8 cellular contexts compared by ENCODE assay signal in the genomic region with DNA sequence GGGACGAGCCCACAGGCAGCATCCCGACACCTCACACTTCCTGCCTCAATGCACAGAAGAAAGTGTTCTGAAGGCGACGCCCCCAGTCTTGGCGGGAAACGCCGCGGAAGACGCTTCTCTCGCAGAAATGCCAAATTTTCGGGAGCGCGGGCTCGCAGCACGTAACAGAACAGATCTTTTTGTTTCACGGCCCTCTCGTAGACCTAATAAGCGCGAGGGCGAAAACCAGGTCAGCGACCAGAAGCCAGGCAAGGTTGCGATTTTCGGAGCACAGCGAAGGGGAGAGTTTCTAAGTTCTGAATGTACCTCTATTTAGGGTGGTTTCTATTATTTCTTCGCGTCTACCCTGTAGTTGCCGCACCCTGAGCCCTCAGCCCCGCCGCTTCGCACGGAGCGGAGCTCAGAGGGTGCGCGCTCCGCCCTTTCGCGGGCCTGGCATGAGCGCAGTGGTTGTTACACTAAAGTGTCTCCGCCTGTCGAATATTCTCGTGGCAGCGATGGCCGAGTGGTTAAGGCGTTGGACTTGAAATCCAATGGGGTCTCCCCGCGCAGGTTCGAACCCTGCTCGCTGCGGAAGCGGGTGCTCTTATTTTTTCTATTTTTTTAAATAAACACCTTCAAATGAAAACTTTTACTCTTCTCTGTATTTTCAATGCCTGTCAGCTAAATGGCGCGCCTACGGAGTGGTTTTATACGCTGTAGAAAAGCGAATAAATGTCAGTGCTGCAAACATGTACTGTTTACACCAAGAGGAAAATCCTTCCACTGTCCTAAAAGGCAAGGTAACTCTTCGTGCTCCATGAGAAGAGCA.
DNase-seq lines count a peak whose midpoint lies in the region; ATAC-seq and TF ChIP-seq lines count a peak whose summit lies in the region.

No MANE protein-coding gene starts in this region.

- TF ChIP-seq POLR2A in lower leg skin (IDR thresholded peaks at IDR 0.05): no peak

- H3K27ac Mint-ChIP-seq in activated CD4-positive, alpha-beta memory T cell treated with anti-CD3 and anti-CD28 coated beads, Interleukin-2, amount 10 ng/mL, durations not matched to agents 7 days and 5 days: peak overlapping the region; percentile 88

- H3K27me3 Mint-ChIP-seq in activated CD4-positive, alpha-beta memory T cell treated with anti-CD3 and anti-CD28 coated beads, Interleukin-2, amount 10 ng/mL, durations not matched to agents 7 days and 5 days: peaks cover 2% of the 10 kb centered on the region

- H3K4me1 Mint-ChIP-seq in activated CD4-positive, alpha-beta memory T cell treated with anti-CD3 and anti-CD28 coated beads, Interleukin-2, amount 10 ng/mL, durations not matched to agents 7 days and 5 days: peaks cover 21% of the 10 kb centered on the region

- peak; percentile 87 for ATAC-seq in GM19452 (IDR thresholded peaks at IDR 0.05; ENCODE audit: unreplicated experiment)
- ATAC-seq in HG03575 (IDR thresholded peaks at IDR 0.05; ENCODE audit: extremely low read depth, insufficient number of reproducible peaks, low FRiP score, unreplicated experiment): peak; percentile 78

- CTCF ChIA-PET in activated CD4-positive, alpha-beta memory T cell treated with anti-CD3 and anti-CD28 coated beads, Interleukin-2, amount 10 ng/mL, durations not matched to agents 7 days and 5 days (lab: Charles Lee): interaction anchor here (0.7 to 1.8 kb wide), 9 partner anchors 9 to 392 kb away, joined by 3 to 13 read pairs (median 4); no protein-coding TSS in a partner anchor

- POLR2A ChIA-PET in activated CD4-positive, alpha-beta memory T cell treated with anti-CD3 and anti-CD28 coated beads, Interleukin-2, amount 10 ng/mL, durations not matched to agents 7 days and 5 days (lab: Charles Lee): interaction anchor here (1.0 to 2.5 kb wide), 16 partner anchors 9 to 568 kb away, joined by 3 to 15 read pairs (median 6); partner anchors contain the start of genes DNAJC12, HNRNPH3, PBLD and SIRT1

- H3K36me3 Mint-ChIP-seq in activated CD4-positive, alpha-beta memory T cell treated with anti-CD3 and anti-CD28 coated beads, Interleukin-2, amount 10 ng/mL, durations not matched to agents 7 days and 5 days (ENCODE audit: low read depth): peaks cover 3% of the 10 kb centered on the region

- H3K4me3 Mint-ChIP-seq in activated CD4-positive, alpha-beta memory T cell treated with anti-CD3 and anti-CD28 coated beads, Interleukin-2, amount 10 ng/mL, durations not matched to agents 7 days and 5 days: peak overlapping the region; percentile 72

- H3K27me3 ChIP-seq in duodenal mucosa (ENCODE audit: control insufficient read depth in 1 of 2, insufficient read depth in 2 of 2, low read length in 2 of 2): no peaks in the 10 kb centered on the region

- WGBS in lower leg skin, 2 donors: 0 to 1% methylated on average over 54 to 56 of the region's 56 CpGs

- intact Hi-C loops in lower leg skin (cut with DNase I; ENCODE audit: low total_unique reads): no loop called here

- H3K9me3 Mint-ChIP-seq in activated CD4-positive, alpha-beta memory T cell treated with anti-CD3 and anti-CD28 coated beads, Interleukin-2, amount 10 ng/mL, durations not matched to agents 7 days and 5 days: no peaks in the 10 kb centered on the region

- H3K9me3 ChIP-seq in duodenal mucosa (ENCODE audit: control insufficient read depth in 1 of 2, low read length in 2 of 2): no peaks in the 10 kb centered on the region

- peaks cover 0 to 5% of the 10 kb centered on the region in 2 donors for H3K4me1 ChIP-seq in duodenal mucosa (ENCODE audit: control insufficient read depth in 1 of 2, insufficient read depth in 2 of 2, low read length in 2 of 2)

- no peak for TF ChIP-seq CTCF in lower leg skin (IDR thresholded peaks at IDR 0.05)

- peak overlapping the region; percentile 63 to 78 for H3K9ac ChIP-seq in duodenal mucosa (ENCODE audit: low read depth in 1 of 2, low read length in 2 of 2)

- H3K4me3 ChIP-seq in duodenal mucosa (ENCODE audit: low read depth in 1 of 2, low read length in 2 of 2) (peak overlapping the region; percentile 86 to 91), lower leg skin (ENCODE audit: low read depth, poor library complexity, severe bottlenecking) (peak overlapping the region; percentile 36)

- H3K36me3 ChIP-seq in duodenal mucosa (ENCODE audit: control insufficient read depth in 1 of 2, insufficient read depth in 2 of 2, low read length in 2 of 2): no peaks in the 10 kb centered on the region

- peak overlapping the region; percentile 89 for H3K27ac ChIP-seq in duodenal mucosa (ENCODE audit: low read depth, low read length)

- DNase-seq in C1 segment of cervical spinal cord (lab: John Stamatoyannopoulos, UW) (peak; percentile 83 to 99 (median 96)), NCI-H82 (lab: John Stamatoyannopoulos, UW) (peak; percentile 93), lower leg skin (ENCODE audit: low spot score in 2 of 2) (peak; percentile 97 to 99)
- peak; percentile 97 for DNase-seq in activated CD4-positive, alpha-beta memory T cell treated with anti-CD3 and anti-CD28 coated beads, Interleukin-2, amount 10 ng/mL, durations not matched to agents 7 days and 5 days
- peak; percentile 93 to 95 for DNase-seq in stimulated activated CD4-positive, alpha-beta T cell treated with anti-CD3 and anti-CD28 coated beads, Interleukin-4, amount 100 ng/mL, for 4 hours

Comparison
In these comparisons a context has a peak if more than half of its experiments do, and no peak if none do; other contexts are left out.
1. Peak in every context shown above with its lines: DNase-seq, ATAC-seq, H3K4me3 ChIP-seq and H3K27ac ChIP-seq.